Comparison of ENCODE assay signal across 8 cellular contexts in genomic region chr6:89145962-89146747, GRCh38. TPM values are rescaled to one million over a fixed set of nuclear protein-coding genes. Genes with fewer than 3 reads are reported as not detected.
A peak's percentile ranks its signal among the peaks of the same experiment; 100 is the strongest.
DNase-seq lines count a peak whose midpoint lies in the region; ATAC-seq, FAIRE-seq and TF ChIP-seq lines count a peak whose summit lies in the region.

Gene PM20D2, plus strand, starts transcription at chr6:89146055. Its CDS starts 90 bp downstream, at chr6:89146145.

- 2% methylated on average over 72 of the region's 103 CpGs; no CpG with 5 or more reads in 1 of the 2 experiments for WGBS in H1 (ENCODE audit: extremely low coverage in 1 of 2, insufficient coverage in 1 of 2, insufficient read length in 1 of 2, insufficient replicate concordance in 2 of 2, low coverage in 1 of 2, low lambda C conversion rate in 2 of 2, missing lambda C conversion rate in 1 of 2), 2 experiments

- no peak within 1 kb of the TSS for H3K4ac ChIP-seq in H1 (replicated peaks; ENCODE audit: insufficient read length, low read depth, low read length)

- peak within 1 kb of the TSS; percentile 52 for H4K5ac ChIP-seq in H1 (ENCODE audit: insufficient read length, low read depth, low read length)

- no peak within 1 kb of the TSS for H3K56ac ChIP-seq in H1 (replicated peaks; ENCODE audit: insufficient read length, low read depth, low read length)

- H3K4me1 ChIP-seq in H1 (replicated peaks in 1 of 4; ENCODE audit: control insufficient read depth in 3 of 4, insufficient read depth in 4 of 4, low read length in 3 of 4) (peaks cover 0 to 3% (median 0%) of the 10 kb centered on the region in 4 experiments; a peak in 2 of 7 replicates), mononuclear cell (ENCODE audit: insufficient read depth, low read length) (peaks cover 25% of the 10 kb centered on the region)

- no peak within 1 kb of the TSS for H3K14ac ChIP-seq in H1 (ENCODE audit: insufficient read length)

- no peaks in the 10 kb centered on the region for H3K79me1 ChIP-seq in H1 (ENCODE audit: low read depth, low read length)

- peak within 1 kb of the TSS; percentile 78 for H3K18ac ChIP-seq in H1 (ENCODE audit: extremely low read depth, low read length)

- FAIRE-seq in H1 (lab: Jason Lieb, UNC): no peak

- no peaks in the 10 kb centered on the region for H3K79me2 ChIP-seq in H1 (ENCODE audit: control insufficient read depth in 1 of 2, insufficient read depth in 2 of 2, low read length in 2 of 2)

- H3K4me3 ChIP-seq in H1 (ENCODE audit: extremely low read depth in 1 of 4, insufficient read depth in 2 of 4, low read depth in 3 of 4, low read length in 4 of 4) (peak within 1 kb of the TSS; percentile 51 to 69 (median 54)), mononuclear cell (ENCODE audit: low read length) (peak within 1 kb of the TSS; percentile 52)

- no peak within 1 kb of the TSS for H3K23ac ChIP-seq in H1 (ENCODE audit: insufficient read length)

- H3K27ac ChIP-seq in H1 (ENCODE audit: low read depth, low read length): no peak within 1 kb of the TSS

- peak within 1 kb of the TSS; percentile 6 to 88 (median 66) for H3K9ac ChIP-seq in H1 (replicated peaks in 1 of 4; ENCODE audit: extremely low read depth in 1 of 4, low read depth in 3 of 4, low read length in 3 of 4)

- no peak within 1 kb of the TSS for H2AK5ac ChIP-seq in H1 (ENCODE audit: low read depth, low read length)

- H4K8ac ChIP-seq in H1 (ENCODE audit: extremely low read depth, insufficient read depth, low read length): peak within 1 kb of the TSS; percentile 95

- peaks cover 7 to 34% (median 22%) of the 10 kb centered on the region in 4 experiments for H3K27me3 ChIP-seq in H1 (replicated peaks in 1 of 4; ENCODE audit: control insufficient read depth in 3 of 4, extremely low read depth in 1 of 4, insufficient read depth in 3 of 4, low read length in 3 of 4)
- H3K27me3 ChIP-seq in mononuclear cell (ENCODE audit: insufficient read depth, low read length): no peaks in the 10 kb centered on the region

- no peaks in the 10 kb centered on the region for H3K9me3 ChIP-seq in H1 (ENCODE audit: insufficient read depth in 2 of 2, low read depth in 1 of 2, low read length in 1 of 2)
- no peaks in the 10 kb centered on the region for H3K9me3 ChIP-seq in mononuclear cell (ENCODE audit: low read depth, low read length)

- H2BK15ac ChIP-seq in H1 (ENCODE audit: low read length): peak within 1 kb of the TSS; percentile 72; the same call in 1 of the 2 replicates

- H4K91ac ChIP-seq in H1 (replicated peaks; ENCODE audit: insufficient read length, low read length): peak within 1 kb of the TSS; percentile 85

- TF ChIP-seq POLR2A in H1 (IDR thresholded peaks at IDR 0.05; ENCODE audit: control extremely low read depth in 1 of 2, low read depth in 2 of 2, low read length in 2 of 2): peak in 1 of 2 experiments; percentile 69; a peak in 1 of 3 replicates

- CTCF ChIA-PET in H1 (lab: Charles Lee; ENCODE audit: partially characterized antibody): interaction anchor here (0.7 to 2.3 kb wide), 5 partner anchors 9 to 256 kb away, joined by 3 to 8 read pairs (median 4); no protein-coding TSS in a partner anchor

- no peak within 1 kb of the TSS for H2BK5ac ChIP-seq in H1 (ENCODE audit: low read depth, low read length)

- H3K23me2 ChIP-seq in H1 (ENCODE audit: low read depth, low read length): peaks cover 13% of the 10 kb centered on the region; the same call in 1 of the 2 replicates

- H3K36me3 ChIP-seq in H1 (ENCODE audit: control insufficient read depth in 2 of 4, insufficient read depth in 4 of 4, low read length in 3 of 4): no peaks in the 10 kb centered on the region

- H2BK12ac ChIP-seq in H1 (ENCODE audit: low read depth, low read length): peak within 1 kb of the TSS; percentile 23; the same call in 1 of the 2 replicates

- H4K20me1 ChIP-seq in H1 (replicated peaks in 1 of 2; ENCODE audit: control insufficient read depth in 1 of 2, insufficient read depth in 2 of 2, low read length in 2 of 2): no peaks in the 10 kb centered on the region

- no peak for TF ChIP-seq EP300 in H1 (IDR thresholded peaks at IDR 0.05; ENCODE audit: borderline replicate concordance in 1 of 2, low read depth in 2 of 2, low read length in 2 of 2)

- H2BK120ac ChIP-seq in H1 (replicated peaks; ENCODE audit: low read depth, low read length): no peak within 1 kb of the TSS

- H2AFZ ChIP-seq in H1 (ENCODE audit: low read length): peak within 1 kb of the TSS; percentile 84

- peak; percentile 48 for DNase-seq in Ammon's horn (ENCODE audit: low spot score)
- DNase-seq in NCI-H526 treated with DMSO at 0.1 percent for 48 hours (lab: John Stamatoyannopoulos, UW): peak; percentile 35
- peak; percentile 90 for DNase-seq in activated CD8-positive, alpha-beta memory T cell treated with anti-CD3 and anti-CD28 coated beads for 24 hours
- peak in 1 of 2 experiments; percentile 82 for DNase-seq in H1 (ENCODE audit: low read depth in 1 of 2, low spot score in 2 of 2)
- peak; percentile 51 to 68 for DNase-seq in stimulated activated CD8-positive, alpha-beta memory T cell treated with anti-CD3 and anti-CD28 coated beads, Interleukin-2, amount 100 ng/mL, for 48 hours (ENCODE audit: low read depth in 2 of 2)

- H2BK20ac ChIP-seq in H1 (ENCODE audit: low read length): no peak within 1 kb of the TSS

- no peak for TF ChIP-seq CTCF in H1 (IDR thresholded peaks at IDR 0.05; ENCODE audit: control extremely low read depth in 1 of 3, insufficient read depth in 1 of 3, low read depth in 1 of 3, low read length in 3 of 3)

- TF ChIP-seq RAD21 in H1 (IDR thresholded peaks at IDR 0.05 in 1 of 2, conservative IDR thresholded peaks at IDR 0.05 in 1 of 2; ENCODE audit: low read depth in 2 of 2, low read length in 2 of 2): no peak

- POLR2A ChIA-PET in H1 (lab: Charles Lee; ENCODE audit: partially characterized antibody): interaction anchor here (0.5 to 1.5 kb wide), 3 partner anchors 29 to 163 kb away, joined by 3 to 5 read pairs (median 4); partner anchors contain the start of gene SRSF12

- H3K4me2 ChIP-seq in H1 (ENCODE audit: insufficient read depth in 1 of 2, low read depth in 2 of 2, low read length in 2 of 2): peak within 1 kb of the TSS; percentile 64 to 82

- ATAC-seq in GM18909 (IDR thresholded peaks at IDR 0.05; ENCODE audit: poor library complexity, unreplicated experiment): peak; percentile 77
- ATAC-seq in HG03135 (IDR thresholded peaks at IDR 0.05; ENCODE audit: unreplicated experiment): peak; percentile 53

TF ChIP-seq in H1, 55 proteins besides CTCF, POLR2A, EP300 and RAD21 (continues in another document):
- peak; percentile 62 for TF ChIP-seq TAF1 (IDR thresholded peaks at IDR 0.05; ENCODE audit: low read depth, low read length)
- TF ChIP-seq TBP (IDR thresholded peaks at IDR 0.05; ENCODE audit: low read depth, low read length): peak; percentile 43; the same call in 1 of the 2 replicates
- no peak for TF ChIP-seq CREB1 (IDR thresholded peaks at IDR 0.05)
- peak; percentile 70 for TF ChIP-seq EZH2 (IDR thresholded peaks at IDR 0.05; ENCODE audit: low read depth, low read length, severe bottlenecking)
- TF ChIP-seq SP4 (IDR thresholded peaks at IDR 0.05; ENCODE audit: low read length): no peak
- TF ChIP-seq PHF8 (conservative IDR thresholded peaks at IDR 0.05; ENCODE audit: low read depth, low read length): peak; percentile 63; the same call in 1 of the 2 replicates
- TF ChIP-seq HDAC2 (IDR thresholded peaks at IDR 0.05; ENCODE audit: borderline replicate concordance in 1 of 2, low read depth in 2 of 2, low read length in 2 of 2): no peak
- TF ChIP-seq SP1 (IDR thresholded peaks at IDR 0.05; ENCODE audit: low read depth, low read length): no peak
- TF ChIP-seq TAF7 (optimal IDR thresholded peaks at IDR 0.05; ENCODE audit: borderline replicate concordance, low read depth, low read length): no peak
- TF ChIP-seq MAX (IDR thresholded peaks at IDR 0.05): peak; percentile 98
- peak; percentile 78 for TF ChIP-seq YY1 (IDR thresholded peaks at IDR 0.05; ENCODE audit: low read depth, low read length)
- TF ChIP-seq EGR1 (IDR thresholded peaks at IDR 0.05; ENCODE audit: borderline replicate concordance, low read depth, low read length): no peak
- no peak for TF ChIP-seq TCF12 (IDR thresholded peaks at IDR 0.05; ENCODE audit: low read depth, low read length)
- TF ChIP-seq CBX5 (IDR thresholded peaks at IDR 0.05; ENCODE audit: low read depth, low read length): no peak
- peak; percentile 94 for TF ChIP-seq E2F6 (IDR thresholded peaks at IDR 0.05)

RNA-seq across cellular contexts. Expression of gene PM20D2, which starts in this region (rescaled TPM):
- 7.1 and 7.6 TPM in 2 replicates for total RNA-seq in H1 (2021; fragmentation: NEBNext Ultra II Directional; extraction: Animal tissue kit (Norgen Biotek cat#: 25700))
- 2.2 and 2.7 TPM in 2 replicates for polyA plus RNA-seq in H1 (2011; rRNA removed)
- 3.8 TPM for polyA plus RNA-seq in H1 (2011; cell fraction: cytosol; rRNA removed)
- 2.7 TPM for polyA plus RNA-seq in H1 (2011; cell fraction: nucleus; rRNA removed)
- 2.0 to 4.5 TPM (median 2.8 TPM) in 4 replicates for polyA plus RNA-seq in H1 (2012, experiment 1 of 2)
- 1.6 TPM for polyA plus RNA-seq in H1 (2012, experiment 2 of 2)
- polyA plus RNA-seq in H1 (2013, experiment 1 of 2): 3.9 TPM
- 3.8 TPM for polyA plus RNA-seq in H1 (2013, experiment 2 of 2)
- 2.1 and 3.1 TPM in 2 replicates for polyA minus RNA-seq in H1 (2011; rRNA and poly(A)+ RNA removed)
- polyA minus RNA-seq in H1 (2011; cell fraction: cytosol; rRNA and poly(A)+ RNA removed): 5.2 TPM
- 5.0 TPM for polyA minus RNA-seq in H1 (2011; cell fraction: nucleus; rRNA and poly(A)+ RNA removed)
- total RNA-seq in mononuclear cell: 6.1 TPM
